Comparison of ENCODE assay signal across 11 cellular contexts in the genomic region with DNA sequence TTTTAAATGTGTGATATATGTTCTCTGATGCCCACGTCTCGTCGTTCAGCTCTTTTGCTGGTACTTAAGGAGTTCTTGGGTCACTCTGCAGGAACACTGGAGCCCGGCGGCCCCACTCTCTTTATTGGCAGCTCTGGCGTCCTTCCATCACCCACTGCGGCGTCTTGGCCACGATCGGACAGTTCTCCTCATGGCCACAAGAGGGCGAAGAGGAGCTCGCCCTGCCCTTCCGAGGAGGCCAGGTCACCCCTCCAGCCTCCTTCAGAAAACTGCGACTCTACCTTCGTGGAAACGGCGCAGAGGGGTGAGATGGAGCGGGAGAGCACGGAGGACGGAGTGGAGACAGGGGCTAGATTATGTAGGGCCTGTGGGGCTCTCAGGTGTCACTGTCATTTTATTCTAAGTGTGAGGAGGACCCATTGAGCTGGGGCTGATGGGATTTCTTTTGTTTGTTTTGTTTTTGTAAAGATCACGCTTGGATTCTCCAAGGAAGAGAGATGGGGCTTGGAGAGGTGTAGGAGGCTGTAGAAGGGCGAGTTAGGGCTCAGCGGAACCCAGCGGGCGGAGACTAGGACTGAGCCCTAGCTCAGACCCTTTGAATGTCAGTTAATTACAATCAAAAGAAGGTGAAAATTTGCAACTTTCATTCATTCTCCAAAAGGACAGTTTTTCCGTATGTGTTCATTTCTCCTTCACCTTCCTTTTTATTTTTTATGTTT. TPM values are rescaled to one million over a fixed set of nuclear protein-coding genes. Genes with fewer than 3 reads are reported as not detected.
A peak's percentile ranks its signal among the peaks of the same experiment; 100 is the strongest.
DNase-seq lines count a peak whose midpoint lies in the region; ATAC-seq and TF ChIP-seq lines count a peak whose summit lies in the region.
"Had no signal": no experiment of that assay in that cellular context is flagged by ENCODE, and none has a peak within 500 bp of the region (broad histone marks: within the 10 kb centered on the region; RNA-seq: fewer than 3 reads in every experiment).

No MANE protein-coding gene starts in this region.

- WGBS in suprapubic skin = 75% methylated on average over 26 of the region's 26 CpGs

- no peaks in the 10 kb centered on the region for H3K9me3 ChIP-seq in SJCRH30 (replicated peaks)
- peaks cover 14% of the 10 kb centered on the region for H3K9me3 ChIP-seq in suprapubic skin

- no peaks in the 10 kb centered on the region for H4K20me1 ChIP-seq in GM23338 (replicated peaks; ENCODE audit: insufficient read depth)

- H3K4me1 Mint-ChIP-seq in GM23338 = peaks cover 30% of the 10 kb centered on the region
- H3K4me1 Mint-ChIP-seq in activated T-cell treated with anti-CD3 and anti-CD28 coated beads, Interleukin-2, amount 50 U/mL, for 24 hours (ENCODE audit: low read depth) = no peaks in the 10 kb centered on the region
- no peaks in the 10 kb centered on the region for H3K4me1 Mint-ChIP-seq in activated CD4-positive, alpha-beta memory T cell treated with anti-CD3 and anti-CD28 coated beads, Interleukin-2, amount 10 ng/mL, durations not matched to agents 7 days and 5 days

- peaks cover 18% of the 10 kb centered on the region for H3K9me3 Mint-ChIP-seq in GM23338
- H3K9me3 Mint-ChIP-seq in activated T-cell treated with anti-CD3 and anti-CD28 coated beads, Interleukin-2, amount 50 U/mL, for 24 hours = peaks cover 24% of the 10 kb centered on the region
- H3K9me3 Mint-ChIP-seq in activated CD4-positive, alpha-beta memory T cell treated with anti-CD3 and anti-CD28 coated beads, Interleukin-2, amount 10 ng/mL, durations not matched to agents 7 days and 5 days = peaks cover 19% of the 10 kb centered on the region

- H3K27me3 ChIP-seq in GM23338 (ENCODE audit: insufficient read depth) (no peaks in the 10 kb centered on the region), SJCRH30 (no peaks in the 10 kb centered on the region), suprapubic skin (peaks cover 3% of the 10 kb centered on the region)

- H3F3A ChIP-seq in GM23338 (replicated peaks; ENCODE audit: low read depth) = no peaks in the 10 kb centered on the region

- no peaks in the 10 kb centered on the region for H3K79me2 ChIP-seq in GM23338 (replicated peaks; ENCODE audit: insufficient read depth)

- CTCF ChIA-PET in activated CD4-positive, alpha-beta memory T cell treated with anti-CD3 and anti-CD28 coated beads, Interleukin-2, amount 10 ng/mL, durations not matched to agents 7 days and 5 days (lab: Charles Lee) = interaction anchor here (1.1 to 1.3 kb wide), 3 partner anchors 10 to 53 kb away, joined by 3 read pairs; no protein-coding TSS in a partner anchor

- TF ChIP-seq POLR2A in suprapubic skin (IDR thresholded peaks at IDR 0.05) = no peak

- peaks cover 23% of the 10 kb centered on the region for H3K4me1 ChIP-seq in GM23338 (ENCODE audit: insufficient read depth)
- H3K4me1 ChIP-seq in SJCRH30 = no peaks in the 10 kb centered on the region
- H3K4me1 ChIP-seq in suprapubic skin = no peaks in the 10 kb centered on the region

- peak overlapping the region; percentile 48 for H3K4me3 ChIP-seq in GM23338
- H3K4me3 ChIP-seq in SJCRH30 = no peak overlapping the region
- no peak overlapping the region for H3K4me3 ChIP-seq in suprapubic skin

- DNase-seq in GM23338 (ENCODE audit: low spot score) = peak; percentile 85
- DNase-seq in SJCRH30 = peak; percentile 28 to 65
- peak; percentile 88 for DNase-seq in iPS-NIHi7 (ENCODE audit: extremely low spot score)
- no peak for DNase-seq in hypothalamus (lab: John Stamatoyannopoulos, UW)
- DNase-seq in activated T-cell treated with anti-CD3 and anti-CD28 coated beads, Interleukin-2, amount 50 U/mL, for 24 hours = no peak
- DNase-seq in suprapubic skin (ENCODE audit: low spot score in 2 of 2) = no peak
- DNase-seq in activated CD4-positive, alpha-beta memory T cell treated with anti-CD3 and anti-CD28 coated beads, Interleukin-2, amount 10 ng/mL, durations not matched to agents 7 days and 5 days = no peak
- DNase-seq: kidney glomerular epithelial cell, NCI-H1436 treated with DMSO at 0.1 percent for 48 hours had no signal

- POLR2A ChIA-PET in activated CD4-positive, alpha-beta memory T cell treated with anti-CD3 and anti-CD28 coated beads, Interleukin-2, amount 10 ng/mL, durations not matched to agents 7 days and 5 days (lab: Charles Lee) = no interaction called here

- H3K36me3 ChIP-seq in GM23338 (ENCODE audit: insufficient read depth) (no peaks in the 10 kb centered on the region), SJCRH30 (no peaks in the 10 kb centered on the region), suprapubic skin (no peaks in the 10 kb centered on the region)

- no peak overlapping the region for H3K27ac Mint-ChIP-seq in GM23338
- no peak overlapping the region for H3K27ac Mint-ChIP-seq in activated T-cell treated with anti-CD3 and anti-CD28 coated beads, Interleukin-2, amount 50 U/mL, for 24 hours
- no peak overlapping the region for H3K27ac Mint-ChIP-seq in activated CD4-positive, alpha-beta memory T cell treated with anti-CD3 and anti-CD28 coated beads, Interleukin-2, amount 10 ng/mL, durations not matched to agents 7 days and 5 days
- H3K27ac Mint-ChIP-seq: activated T-helper 1 cell treated with anti-CD3 and anti-CD28 coated beads, Interleukin-12 subunit alpha, Interleukin-12 subunit beta, Interleukin-2, Interleukin-4 antibody, amounts not matched to agents 30 ng/mL and 10 ng/mL and 1 ng/mL, durations not matched to agents 14 hours and 24 hours and 36 hours had no signal

- ATAC-seq in GM23338 = peak; percentile 90

- no peak overlapping the region for H3K27ac ChIP-seq in C4-2B
- no peak overlapping the region for H3K27ac ChIP-seq in GM23338 (ENCODE audit: low read depth)
- H3K27ac ChIP-seq in SJCRH30 = no peak overlapping the region
- H3K27ac ChIP-seq in suprapubic skin = no peak overlapping the region

- peaks cover 11% of the 10 kb centered on the region for H3K27me3 Mint-ChIP-seq in GM23338 (ENCODE audit: insufficient read depth, low read depth, poor library complexity)
- peaks cover 10% of the 10 kb centered on the region for H3K27me3 Mint-ChIP-seq in activated T-cell treated with anti-CD3 and anti-CD28 coated beads, Interleukin-2, amount 50 U/mL, for 24 hours
- H3K27me3 Mint-ChIP-seq in activated CD4-positive, alpha-beta memory T cell treated with anti-CD3 and anti-CD28 coated beads, Interleukin-2, amount 10 ng/mL, durations not matched to agents 7 days and 5 days = no peaks in the 10 kb centered on the region

- no peaks in the 10 kb centered on the region for H3K9me2 ChIP-seq in GM23338 (ENCODE audit: insufficient read depth)

- H3K4me3 Mint-ChIP-seq in GM23338 = peak overlapping the region; percentile 65
- no peak overlapping the region for H3K4me3 Mint-ChIP-seq in activated T-cell treated with anti-CD3 and anti-CD28 coated beads, Interleukin-2, amount 50 U/mL, for 24 hours
- no peak overlapping the region for H3K4me3 Mint-ChIP-seq in activated CD4-positive, alpha-beta memory T cell treated with anti-CD3 and anti-CD28 coated beads, Interleukin-2, amount 10 ng/mL, durations not matched to agents 7 days and 5 days
- H3K4me3 Mint-ChIP-seq: activated T-helper 1 cell treated with anti-CD3 and anti-CD28 coated beads, Interleukin-12 subunit alpha, Interleukin-12 subunit beta, Interleukin-2, Interleukin-4 antibody, amounts not matched to agents 30 ng/mL and 10 ng/mL and 1 ng/mL, durations not matched to agents 14 hours and 24 hours and 36 hours had no signal

- peak overlapping the region; percentile 93 for H2AFZ ChIP-seq in GM23338

- peaks cover 16% of the 10 kb centered on the region; the same call in 2 of the 3 replicates for H3K36me3 Mint-ChIP-seq in GM23338 (ENCODE audit: low read depth)
- no peaks in the 10 kb centered on the region for H3K36me3 Mint-ChIP-seq in activated T-cell treated with anti-CD3 and anti-CD28 coated beads, Interleukin-2, amount 50 U/mL, for 24 hours (ENCODE audit: low read depth)
- no peaks in the 10 kb centered on the region for H3K36me3 Mint-ChIP-seq in activated CD4-positive, alpha-beta memory T cell treated with anti-CD3 and anti-CD28 coated beads, Interleukin-2, amount 10 ng/mL, durations not matched to agents 7 days and 5 days (ENCODE audit: low read depth)

- peak overlapping the region; percentile 72 for H3K4me2 ChIP-seq in GM23338

- no peak for TF ChIP-seq EP300 in suprapubic skin (IDR thresholded peaks at IDR 0.05)

- TF ChIP-seq CTCF in C4-2B (conservative IDR thresholded peaks at IDR 0.05) (peak; percentile 97), GM23338 (conservative IDR thresholded peaks at IDR 0.05; ENCODE audit: low read depth in 2 of 2) (peak; percentile 85 to 90), suprapubic skin (IDR thresholded peaks at IDR 0.05) (no peak)

RNA-seq across cellular contexts. Expression of a gene that starts 28.0 kb away (rescaled TPM):
- total RNA-seq in GM23338 (2014; rRNA removed; shearing (Covaris generic)) = 15.5 and 25.9 TPM in 2 replicates
- polyA plus RNA-seq in GM23338 (2016; fragmentation: Nextera tagmentation; extraction: Ambion mirVana) = 6.7 and 11.5 TPM in 2 replicates
- 0.61 and 0.67 TPM in 2 replicates for total RNA-seq in SJCRH30 (2014; rRNA removed; shearing (Covaris generic))
- not detected for total RNA-seq in suprapubic skin
- not detected for total RNA-seq in activated CD4-positive, alpha-beta memory T cell treated with anti-CD3 and anti-CD28 coated beads, Interleukin-2, amount 10 ng/mL, durations not matched to agents 7 days and 5 days
- total RNA-seq: activated T-helper 1 cell treated with anti-CD3 and anti-CD28 coated beads, Interleukin-12 subunit alpha, Interleukin-12 subunit beta, Interleukin-2, Interleukin-4 antibody, amounts not matched to agents 30 ng/mL and 10 ng/mL and 1 ng/mL, durations not matched to agents 14 hours and 24 hours and 36 hours had no signal

Comparison
In these comparisons a context has a peak if more than half of its experiments do, and no peak if none do; other contexts are left out.
1. CTCF ChIP-seq: peak in C4-2B (single experiment) and GM23338 (2 of 2); none in suprapubic skin (0 of 2).
2. DNase-seq: peak in GM23338 (single experiment), SJCRH30 (2 of 2) and iPS-NIHi7 (single experiment); none in hypothalamus (0 of 51), activated T-cell treated with anti-CD3 and anti-CD28 coated beads, Interleukin-2, amount 50 U/mL, for 24 hours (single experiment), suprapubic skin (0 of 2) and activated CD4-positive, alpha-beta memory T cell treated with anti-CD3 and anti-CD28 coated beads, Interleukin-2, amount 10 ng/mL, durations not matched to agents 7 days and 5 days (single experiment).